In genomic region chr3:99128740-99129505, GRCh38 we compare ENCODE assay signal across 11 cellular contexts.
DNase-seq lines count a peak whose midpoint lies in the region; ATAC-seq and TF ChIP-seq lines count a peak whose summit lies in the region.
"Had no signal": no experiment of that assay in that cellular context is flagged by ENCODE, and none has a peak within 500 bp of the region (broad histone marks: within the 10 kb centered on the region; RNA-seq: fewer than 3 reads in every experiment).

No MANE protein-coding gene starts in this region.

- TF ChIP-seq CTCF in epithelial cell of proximal tubule (conservative IDR thresholded peaks at IDR 0.05; ENCODE audit: low read depth, low read length): no peak

- no peak overlapping the region for H3K4me3 ChIP-seq in epithelial cell of proximal tubule (ENCODE audit: low read depth, low read length)

- ATAC-seq in GM19467 (IDR thresholded peaks at IDR 0.05; ENCODE audit: unreplicated experiment) (no peak), GM18858 (IDR thresholded peaks at IDR 0.05; ENCODE audit: unreplicated experiment) (no peak)
- ATAC-seq: naive thymus-derived CD4-positive, alpha-beta T cell had no signal

- peak; percentile 13 for DNase-seq in Ammon's horn (ENCODE audit: low spot score)
- peak; percentile 81 for DNase-seq in RKO (ENCODE audit: low spot score)
- peak; percentile 98 for DNase-seq in epithelial cell of proximal tubule (ENCODE audit: low read depth)
- DNase-seq in non-pigmented ciliary epithelial cell (ENCODE audit: low read depth): peak; percentile 98
- DNase-seq in NCI-H748 (lab: John Stamatoyannopoulos, UW; ENCODE audit: unreplicated experiment): no peak
- no peak for DNase-seq in NCI-H345 (lab: John Stamatoyannopoulos, UW)
- DNase-seq: activated CD4-positive, CD25-positive, alpha-beta regulatory T cell; activated naive CD4-positive, alpha-beta T cell treated with Interleukin-2 at 50 U/mL for 16 hours; naive thymus-derived CD4-positive, alpha-beta T cell had no signal

Comparison
In these comparisons a context has a peak if more than half of its experiments do, and no peak if none do; other contexts are left out.
1. DNase-seq: peak in Ammon's horn (single experiment), RKO (single experiment), epithelial cell of proximal tubule (single experiment) and non-pigmented ciliary epithelial cell (single experiment); none in NCI-H748 (single experiment) and NCI-H345 (single experiment).